In genomic region chr7:155292680-155293226, GRCh38 we compare ENCODE assay signal across 25 cellular contexts. TPM values are rescaled to one million over a fixed set of nuclear protein-coding genes. Genes with fewer than 3 reads are reported as not detected.
DNase-seq lines count a peak whose midpoint lies in the region; FAIRE-seq and TF ChIP-seq lines count a peak whose summit lies in the region.
"Had no signal": no experiment of that assay in that cellular context is flagged by ENCODE, and none has a peak within 500 bp of the region (broad histone marks: within the 10 kb centered on the region; RNA-seq: fewer than 3 reads in every experiment).

No MANE protein-coding gene starts in this region.

- H3K4me1 ChIP-seq in astrocyte (ENCODE audit: insufficient read depth, low read length) (peaks cover 21% of the 10 kb centered on the region), mesenchymal stem cell (ENCODE audit: control insufficient read depth, insufficient read depth, low read depth, low read length) (peaks cover 14% of the 10 kb centered on the region), osteoblast (ENCODE audit: insufficient read depth, low read length) (peaks cover 22% of the 10 kb centered on the region)

- H3K4me2 ChIP-seq in astrocyte (ENCODE audit: low read length): no peak overlapping the region
- H3K4me2 ChIP-seq in mesenchymal stem cell (ENCODE audit: low read length, poor library complexity, severe bottlenecking): no peak overlapping the region
- H3K4me2 ChIP-seq in osteoblast (ENCODE audit: insufficient read depth, low read length): no peak overlapping the region
- H3K4me2 ChIP-seq: GM23338, KMS-11 had no signal

- H2BK15ac ChIP-seq in mesenchymal stem cell (ENCODE audit: low read depth, poor library complexity, severe bottlenecking): no peak overlapping the region

- H4K20me1 ChIP-seq in astrocyte (ENCODE audit: insufficient read depth, low read length): no peaks in the 10 kb centered on the region
- H4K20me1 ChIP-seq in osteoblast (ENCODE audit: insufficient read depth, low read length): no peaks in the 10 kb centered on the region

- H3K36me3 ChIP-seq in astrocyte (ENCODE audit: insufficient read depth, low read length) (no peaks in the 10 kb centered on the region), mesenchymal stem cell (ENCODE audit: control insufficient read depth in 1 of 2, insufficient read depth in 2 of 2, low read depth in 1 of 2, low read length in 2 of 2) (no peaks in the 10 kb centered on the region), osteoblast (ENCODE audit: insufficient read depth, low read length) (no peaks in the 10 kb centered on the region)
- H3K36me3 ChIP-seq: HAP-1 had no signal

- H3K27me3 Mint-ChIP-seq in astrocyte (ENCODE audit: low read depth, unreplicated experiment): peaks cover 9% of the 10 kb centered on the region
- no peaks in the 10 kb centered on the region for H3K27me3 Mint-ChIP-seq in chondrocyte (ENCODE audit: low read depth)
- H3K27me3 Mint-ChIP-seq: CD4-positive, CD25-positive, alpha-beta regulatory T cell had no signal

- no peak overlapping the region for H2AFZ ChIP-seq in astrocyte (ENCODE audit: low read depth, low read length)
- no peak overlapping the region for H2AFZ ChIP-seq in mesenchymal stem cell (ENCODE audit: low read depth, low read length)
- H2AFZ ChIP-seq in osteoblast (ENCODE audit: low read length): no peak overlapping the region
- H2AFZ ChIP-seq: GM23338 had no signal

- peak; percentile 23 for DNase-seq in activated CD8-positive, alpha-beta memory T cell treated with anti-CD3 and anti-CD28 coated beads, Interleukin-2, amount 50 U/mL, for 48 hours
- no peak for DNase-seq in activated CD8-positive, alpha-beta memory T cell treated with anti-CD3 and anti-CD28 coated beads for 24 hours
- DNase-seq in astrocyte (ENCODE audit: low read depth): no peak
- peak; percentile 42 for DNase-seq in mesenchymal stem cell
- no peak for DNase-seq in MV-4-11 (lab: John Stamatoyannopoulos, UW)
- no peak for DNase-seq in osteoblast (ENCODE audit: insufficient read length, low spot score, missing footprints)
- DNase-seq in chondrocyte (ENCODE audit: low spot score): no peak
- DNase-seq: CD4-positive, CD25-positive, alpha-beta regulatory T cell; GDM1; HFFc6; IMR-90; MM.1S; NCI-H1048; NCI-H1417; NCI-H1694; NCI-H2081; NCI-H2227 treated with DMSO at 0.1 percent for 48 hours; NCI-H526 treated with DMSO at 0.1 percent for 48 hours; Right ventricle myocardium superior; RPMI8226 had no signal

- H2AK5ac ChIP-seq in mesenchymal stem cell (ENCODE audit: low read length, severe bottlenecking): no peak overlapping the region

- no peak for FAIRE-seq in astrocyte (lab: Jason Lieb, UNC)
- FAIRE-seq: GM12878 had no signal

- H3K27ac ChIP-seq in astrocyte (ENCODE audit: low read depth, low read length) (no peak overlapping the region), mesenchymal stem cell (ENCODE audit: low read length, poor library complexity, severe bottlenecking) (no peak overlapping the region), osteoblast (ENCODE audit: low read depth, low read length) (no peak overlapping the region)
- H3K27ac ChIP-seq: KMS-11, SJSA1 had no signal

- peaks cover 16% of the 10 kb centered on the region for H3K9me3 Mint-ChIP-seq in astrocyte (ENCODE audit: unreplicated experiment)
- H3K9me3 Mint-ChIP-seq in chondrocyte (ENCODE audit: low read depth): no peaks in the 10 kb centered on the region
- H3K9me3 Mint-ChIP-seq: GM23338, HFFc6 had no signal

- no peak overlapping the region for H2BK120ac ChIP-seq in mesenchymal stem cell (ENCODE audit: low read depth, low read length)

- H3K79me1 ChIP-seq in mesenchymal stem cell (replicated peaks; ENCODE audit: low read length, poor library complexity, severe bottlenecking): peaks cover 2% of the 10 kb centered on the region

- TF ChIP-seq CTCF in astrocyte (IDR thresholded peaks at IDR 0.05; ENCODE audit: insufficient read depth, low read depth, low read length) (no peak), osteoblast (IDR thresholded peaks at IDR 0.05; ENCODE audit: extremely low read depth, low read depth, low read length) (no peak), chondrocyte (IDR thresholded peaks at IDR 0.05) (no peak)

- H3K18ac ChIP-seq in mesenchymal stem cell (ENCODE audit: low read depth in 1 of 2, low read length in 2 of 2): peak overlapping the region in 1 of 2 experiments; percentile 44

- no peak overlapping the region for H3K4ac ChIP-seq in mesenchymal stem cell (ENCODE audit: low read depth in 1 of 2, low read length in 2 of 2)

- H3K4me3 Mint-ChIP-seq in astrocyte (ENCODE audit: unreplicated experiment) (peak overlapping the region; percentile 34), chondrocyte (ENCODE audit: unreplicated experiment) (no peak overlapping the region)
- H3K4me3 Mint-ChIP-seq: GM23338, HFFc6 had no signal

- no peaks in the 10 kb centered on the region for H3K9me3 ChIP-seq in astrocyte (ENCODE audit: insufficient read depth, low read depth, low read length)
- no peaks in the 10 kb centered on the region for H3K9me3 ChIP-seq in mesenchymal stem cell (ENCODE audit: control insufficient read depth, low read length)
- H3K9me3 ChIP-seq in osteoblast (ENCODE audit: low read depth, low read length): no peaks in the 10 kb centered on the region

- H3K9ac ChIP-seq in astrocyte (ENCODE audit: low read length) (no peak overlapping the region), mesenchymal stem cell (ENCODE audit: low read length) (no peak overlapping the region)
- H3K9ac ChIP-seq: KMS-11 had no signal

- H2BK12ac ChIP-seq in mesenchymal stem cell (ENCODE audit: low read length in 2 of 2): peak overlapping the region in 1 of 2 experiments; percentile 22

- H3K14ac ChIP-seq in mesenchymal stem cell (ENCODE audit: low read length in 2 of 2): no peak overlapping the region

- 57% methylated on average over 7 of the region's 7 CpGs for WGBS in mesenchymal stem cell

- no peaks in the 10 kb centered on the region for H3K79me2 ChIP-seq in astrocyte (ENCODE audit: insufficient read depth, low read length)
- H3K79me2 ChIP-seq in osteoblast (ENCODE audit: insufficient read depth, low read length): no peaks in the 10 kb centered on the region

- H4K91ac ChIP-seq in mesenchymal stem cell (ENCODE audit: low read length): peak overlapping the region; percentile 0

- no peak overlapping the region for H3K23ac ChIP-seq in mesenchymal stem cell (ENCODE audit: low read length in 2 of 2)

- no peak overlapping the region for H4K8ac ChIP-seq in mesenchymal stem cell (ENCODE audit: low read length)

- no peak overlapping the region for H2BK5ac ChIP-seq in mesenchymal stem cell (ENCODE audit: low read depth, low read length, poor library complexity, severe bottlenecking)

- H3K27ac Mint-ChIP-seq in astrocyte (ENCODE audit: unreplicated experiment): peak overlapping the region; percentile 62
- no peak overlapping the region for H3K27ac Mint-ChIP-seq in chondrocyte (ENCODE audit: unreplicated experiment)
- H3K27ac Mint-ChIP-seq: GM23338, HFFc6 had no signal

- no peak overlapping the region for H3K4me3 ChIP-seq in astrocyte (ENCODE audit: insufficient read depth, low read depth, low read length)
- no peak overlapping the region for H3K4me3 ChIP-seq in mesenchymal stem cell (ENCODE audit: insufficient read depth in 1 of 2, low read depth in 1 of 2, low read length in 2 of 2)
- H3K4me3 ChIP-seq in osteoblast (ENCODE audit: insufficient read depth, low read length): no peak overlapping the region
- H3K4me3 ChIP-seq: GM12878, GM23338, HAP-1, SJSA1 had no signal

- H3K4me1 Mint-ChIP-seq in astrocyte (ENCODE audit: low read depth, unreplicated experiment) (peaks cover 19% of the 10 kb centered on the region), chondrocyte (ENCODE audit: low read depth) (peaks cover 16% of the 10 kb centered on the region)

- H3K36me3 Mint-ChIP-seq in astrocyte (ENCODE audit: low read depth, unreplicated experiment) (peaks cover 2% of the 10 kb centered on the region), chondrocyte (ENCODE audit: low read depth) (no peaks in the 10 kb centered on the region)
- H3K36me3 Mint-ChIP-seq: CD4-positive, CD25-positive, alpha-beta regulatory T cell had no signal

- H3K27me3 ChIP-seq in astrocyte (ENCODE audit: insufficient read depth, low read length) (no peaks in the 10 kb centered on the region), mesenchymal stem cell (ENCODE audit: control insufficient read depth in 1 of 2, insufficient read depth in 1 of 2, low read length in 2 of 2) (no peaks in the 10 kb centered on the region), osteoblast (ENCODE audit: insufficient read depth, low read length) (no peaks in the 10 kb centered on the region)
- H3K27me3 ChIP-seq: SJSA1 had no signal

RNA-seq across cellular contexts. Expression of gene INSIG1, which starts 4.9 kb away (rescaled TPM):
- total RNA-seq in astrocyte (37.7 and 55.7 TPM in 2 replicates), osteoblast (835 and 847 TPM in 2 replicates), chondrocyte (21.3 to 33.7 TPM (median 31.8 TPM) in 3 replicates)
- polyA plus RNA-seq in mesenchymal stem cell (2013, experiment 1 of 2): 274 TPM
- 281 TPM for polyA plus RNA-seq in mesenchymal stem cell (2013, experiment 2 of 2)

Comparison
In these comparisons a context has a peak if more than half of its experiments do, and no peak if none do; other contexts are left out.
1. DNase-seq: peak in activated CD8-positive, alpha-beta memory T cell treated with anti-CD3 and anti-CD28 coated beads, Interleukin-2, amount 50 U/mL, for 48 hours (single experiment) and mesenchymal stem cell (single experiment); none in activated CD8-positive, alpha-beta memory T cell treated with anti-CD3 and anti-CD28 coated beads for 24 hours (single experiment), astrocyte (single experiment), MV-4-11 (single experiment), osteoblast (single experiment) and chondrocyte (single experiment).
2. RNA of gene INSIG1, which starts 4.9 kb away (total RNA-seq): 835 to 847 TPM in osteoblast; 37.7 to 55.7 TPM in astrocyte and 21.3 to 33.7 TPM in chondrocyte; every median in the first group is over 10 times any median in the second.